11 cellular contexts compared by ENCODE assay signal in genomic region chr9:1875921-1876448, GRCh38.
DNase-seq lines count a peak whose midpoint lies in the region; ATAC-seq, FAIRE-seq and TF ChIP-seq lines count a peak whose summit lies in the region.
"Had no signal": no experiment of that assay in that cellular context is flagged by ENCODE, and none has a peak within 500 bp of the region (broad histone marks: within the 10 kb centered on the region; RNA-seq: fewer than 3 reads in every experiment).

No MANE protein-coding gene starts in this region.

- no peak overlapping the region for H3K4me3 ChIP-seq in gastroesophageal sphincter
- H3K4me3 ChIP-seq: SJSA1 had no signal

- no peak for TF ChIP-seq CTCF in gastroesophageal sphincter (IDR thresholded peaks at IDR 0.05)

- peak; percentile 99 for FAIRE-seq in GM12892 (lab: Jason Lieb, UNC)
- FAIRE-seq: colon had no signal

- peak overlapping the region; percentile 96 for H3K27ac Mint-ChIP-seq in activated naive CD8-positive, alpha-beta T cell treated with anti-CD3 and anti-CD28 coated beads for 36 hours

- DNase-seq in GM12892 (ENCODE audit: insufficient read length), result no peak
- DNase-seq in activated naive CD8-positive, alpha-beta T cell treated with anti-CD3 and anti-CD28 coated beads for 36 hours, result peak; percentile 77
- no peak for DNase-seq in foreskin melanocyte
- DNase-seq in mucosa of gallbladder (ENCODE audit: low spot score), result no peak
- no peak for DNase-seq in KBM-7
- DNase-seq: Calu3 had no signal

- H3K27me3 Mint-ChIP-seq in activated naive CD8-positive, alpha-beta T cell treated with anti-CD3 and anti-CD28 coated beads for 36 hours, result peaks cover 17% of the 10 kb centered on the region

- H3K4me3 Mint-ChIP-seq in activated naive CD8-positive, alpha-beta T cell treated with anti-CD3 and anti-CD28 coated beads for 36 hours, result peak overlapping the region; percentile 38

- H3K27me3 ChIP-seq in gastroesophageal sphincter, result no peaks in the 10 kb centered on the region
- H3K27me3 ChIP-seq: SJSA1 had no signal

- peaks cover 35% of the 10 kb centered on the region for H3K4me1 Mint-ChIP-seq in activated naive CD8-positive, alpha-beta T cell treated with anti-CD3 and anti-CD28 coated beads for 36 hours

- H3K36me3 ChIP-seq in gastroesophageal sphincter, result no peaks in the 10 kb centered on the region
- H3K36me3 ChIP-seq: SJSA1 had no signal

- no peaks in the 10 kb centered on the region for H3K9me3 ChIP-seq in gastroesophageal sphincter
- H3K9me3 ChIP-seq: SJSA1 had no signal

- TF ChIP-seq POLR2A in GM12892 (IDR thresholded peaks at IDR 0.05; ENCODE audit: low read depth, low read length) (no peak; the same call in none of the 2 replicates), gastroesophageal sphincter (IDR thresholded peaks at IDR 0.05) (no peak)

- no peaks in the 10 kb centered on the region for H3K36me3 Mint-ChIP-seq in activated naive CD8-positive, alpha-beta T cell treated with anti-CD3 and anti-CD28 coated beads for 36 hours

- ATAC-seq in GM19463 (IDR thresholded peaks at IDR 0.05; ENCODE audit: unreplicated experiment) (peak; percentile 60), HG03159 (IDR thresholded peaks at IDR 0.05; ENCODE audit: unreplicated experiment) (peak; percentile 59), gastroesophageal sphincter (no peak)

- no peaks in the 10 kb centered on the region for H3K9me3 Mint-ChIP-seq in activated naive CD8-positive, alpha-beta T cell treated with anti-CD3 and anti-CD28 coated beads for 36 hours

- H3K4me1 ChIP-seq in gastroesophageal sphincter, result no peaks in the 10 kb centered on the region
- H3K4me1 ChIP-seq: SJSA1 had no signal

- WGBS in gastroesophageal sphincter (ENCODE audit: low coverage in 1 of 2), 2 donors, result 43 to 56% methylated on average over 1 to 5 of the region's 5 CpGs

- TF ChIP-seq EP300 in gastroesophageal sphincter (IDR thresholded peaks at IDR 0.05), result no peak

- in situ Hi-C loops in KBM-7 (cut with MboI; ENCODE audit: low pct_unique_long_range_greater_than_20kb, low sequenced_read_pairs), result loop anchor here (25.0 kb wide), 1 partner anchor 111 kb away; no protein-coding TSS in a partner anchor

- no peak overlapping the region for H3K27ac ChIP-seq in gastroesophageal sphincter
- H3K27ac ChIP-seq: SJSA1 had no signal
